ENCODE assay signal across 8 cellular contexts in the genomic region with DNA sequence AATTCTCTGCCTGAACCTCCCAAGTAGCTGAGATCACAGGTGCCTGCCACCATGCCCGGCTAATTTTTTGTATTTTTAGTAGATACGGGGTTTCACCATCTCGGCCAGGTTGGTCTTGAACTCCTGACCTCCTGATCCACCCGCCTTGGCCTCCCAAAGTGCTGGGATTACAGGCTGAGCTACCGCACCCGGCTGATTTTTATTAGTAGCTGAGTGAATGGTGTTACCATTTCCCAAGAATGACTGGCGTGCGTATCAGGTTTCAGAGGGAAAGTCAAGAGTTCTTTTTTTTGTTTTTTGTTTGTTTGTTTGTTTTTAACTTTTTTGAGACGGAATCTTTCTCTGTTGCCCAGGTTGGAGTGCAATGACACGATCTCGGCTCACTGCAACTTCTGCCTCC. TPM values are rescaled to one million over a fixed set of nuclear protein-coding genes. Genes with fewer than 3 reads are reported as not detected.
A peak's percentile ranks its signal among the peaks of the same experiment; 100 is the strongest.
DNase-seq lines count a peak whose midpoint lies in the region; ATAC-seq, FAIRE-seq and TF ChIP-seq lines count a peak whose summit lies in the region.
"Not testable (repeated sequence)": the region's sequence is repeated elsewhere in the genome, so short reads cannot be mapped to it uniquely, and the experiment has no call there.

No MANE protein-coding gene starts in this region.

- H3K36me3 Mint-ChIP-seq in activated CD8-positive, alpha-beta T cell treated with anti-CD3 and anti-CD28 coated beads, Interleukin-2, amount 10 ng/mL, durations not matched to agents 7 days and 5 days (ENCODE audit: low read depth), result peaks cover 52% of the 10 kb centered on the region
- H3K36me3 Mint-ChIP-seq in activated naive CD8-positive, alpha-beta T cell treated with anti-CD3 and anti-CD28 coated beads, Interleukin-2, amount 50 U/mL, for 24 hours (ENCODE audit: low read depth), result peaks cover 52% of the 10 kb centered on the region
- peaks cover 19% of the 10 kb centered on the region for H3K36me3 Mint-ChIP-seq in osteocyte (ENCODE audit: unreplicated experiment)

- H3K27me3 Mint-ChIP-seq in activated CD8-positive, alpha-beta T cell treated with anti-CD3 and anti-CD28 coated beads, Interleukin-2, amount 10 ng/mL, durations not matched to agents 7 days and 5 days (ENCODE audit: low read depth); activated naive CD8-positive, alpha-beta T cell treated with anti-CD3 and anti-CD28 coated beads, Interleukin-2, amount 50 U/mL, for 24 hours; osteocyte (ENCODE audit: unreplicated experiment): not testable (repeated sequence)

- peak overlapping the region; percentile 90 for H3K4me3 Mint-ChIP-seq in activated CD8-positive, alpha-beta T cell treated with anti-CD3 and anti-CD28 coated beads, Interleukin-2, amount 10 ng/mL, durations not matched to agents 7 days and 5 days
- peak overlapping the region; percentile 91 for H3K4me3 Mint-ChIP-seq in activated naive CD8-positive, alpha-beta T cell treated with anti-CD3 and anti-CD28 coated beads, Interleukin-2, amount 50 U/mL, for 24 hours
- H3K4me3 Mint-ChIP-seq in osteocyte (ENCODE audit: unreplicated experiment), result not testable (repeated sequence)

- not testable (repeated sequence) for FAIRE-seq in HepG2 (lab: Jason Lieb, UNC)

- H3K36me3 ChIP-seq in A673 (ENCODE audit: insufficient read depth, low read length, poor library complexity, severe bottlenecking), result peaks cover 40% of the 10 kb centered on the region
- peaks cover 17% of the 10 kb centered on the region for H3K36me3 ChIP-seq in GM06990 (ENCODE audit: control insufficient read depth, insufficient read depth, low read length)
- H3K36me3 ChIP-seq in KMS-11 (ENCODE audit: insufficient read depth), result not testable (repeated sequence)
- peaks cover 36% of the 10 kb centered on the region in 2 experiments for H3K36me3 ChIP-seq in SK-N-SH (replicated peaks in 1 of 2; ENCODE audit: control insufficient read depth in 1 of 2, insufficient read depth in 2 of 2, low read length in 1 of 2)
- peaks cover 17 to 42% of the 10 kb centered on the region in 2 experiments for H3K36me3 ChIP-seq in HepG2 (replicated peaks in 1 of 2; ENCODE audit: control insufficient read depth in 1 of 2, insufficient read depth in 2 of 2, low read length in 2 of 2)

- not testable (repeated sequence) for H3K27ac Mint-ChIP-seq in activated CD8-positive, alpha-beta T cell treated with anti-CD3 and anti-CD28 coated beads, Interleukin-2, amount 10 ng/mL, durations not matched to agents 7 days and 5 days
- H3K27ac Mint-ChIP-seq in activated naive CD8-positive, alpha-beta T cell treated with anti-CD3 and anti-CD28 coated beads, Interleukin-2, amount 50 U/mL, for 24 hours, result peak overlapping the region; percentile 49
- H3K27ac Mint-ChIP-seq in osteocyte (ENCODE audit: unreplicated experiment), result peak overlapping the region; percentile 23

- H3K4me3 ChIP-seq in A673 (ENCODE audit: low read depth, low read length, poor library complexity, severe bottlenecking) (peak overlapping the region; percentile 96), GM06990 (replicated peaks; ENCODE audit: low read depth, low read length) (peak overlapping the region; percentile 14), SK-N-SH (ENCODE audit: low read depth in 2 of 2, low read length in 1 of 2) (peak overlapping the region in 1 of 2 experiments; percentile 93; a peak in 1 of 4 replicates)
- not testable (repeated sequence) for H3K4me3 ChIP-seq in KMS-11 (IDR thresholded peaks at IDR 0.05; ENCODE audit: insufficient read depth, low read depth, low read length); HepG2 (replicated peaks in 1 of 3; ENCODE audit: insufficient read depth in 1 of 3, low read depth in 2 of 3, low read length in 3 of 3)

- intact Hi-C loops in A673 (cut with micrococcal nuclease; ENCODE audit: unreplicated experiment); HepG2 (cut with micrococcal nuclease; ENCODE audit: unreplicated experiment): not testable (repeated sequence)

- H3K4me1 Mint-ChIP-seq in activated CD8-positive, alpha-beta T cell treated with anti-CD3 and anti-CD28 coated beads, Interleukin-2, amount 10 ng/mL, durations not matched to agents 7 days and 5 days (ENCODE audit: low read depth), result peaks cover 39% of the 10 kb centered on the region
- H3K4me1 Mint-ChIP-seq in activated naive CD8-positive, alpha-beta T cell treated with anti-CD3 and anti-CD28 coated beads, Interleukin-2, amount 50 U/mL, for 24 hours, result peaks cover 40% of the 10 kb centered on the region
- peaks cover 33% of the 10 kb centered on the region for H3K4me1 Mint-ChIP-seq in osteocyte (ENCODE audit: unreplicated experiment)

- H3K9ac ChIP-seq in KMS-11; SK-N-SH; HepG2 (ENCODE audit: insufficient read depth, low read depth, low read length): not testable (repeated sequence)

- POLR2A ChIA-PET in A673 (lab: Charles Lee; ENCODE audit: low non-redundant PET); SK-N-SH (lab: Yijun Ruan, JAX); HepG2 (lab: Yijun Ruan, JAX): not testable (repeated sequence)
- POLR2A ChIA-PET in activated CD8-positive, alpha-beta T cell treated with anti-CD3 and anti-CD28 coated beads, Interleukin-2, amount 10 ng/mL, durations not matched to agents 7 days and 5 days (lab: Charles Lee), result interaction anchor here (0.6 to 2.5 kb wide), 2 partner anchors 239 to 410 kb away, joined by 4 to 15 read pairs; a partner anchor contains a TSS

- DNase-seq in A673 (ENCODE audit: low spot score); GM06990 (ENCODE audit: extremely low read depth, insufficient read length); SK-N-SH; activated CD8-positive, alpha-beta T cell treated with anti-CD3 and anti-CD28 coated beads, Interleukin-2, amount 10 ng/mL, durations not matched to agents 7 days and 5 days; activated naive CD8-positive, alpha-beta T cell treated with anti-CD3 and anti-CD28 coated beads, Interleukin-2, amount 50 U/mL, for 24 hours; HepG2 (ENCODE audit: low spot score); osteocyte (ENCODE audit: extremely low spot score, unreplicated experiment): not testable (repeated sequence)

- not testable (repeated sequence) for H3K27ac ChIP-seq in A673 (ENCODE audit: low read depth, low read length, poor library complexity, severe bottlenecking); KMS-11; SK-N-SH (ENCODE audit: low read depth in 2 of 2, low read length in 1 of 2); HepG2 (ENCODE audit: extremely low read length, insufficient read depth, low read length)

- not testable (repeated sequence) for H3K9me3 Mint-ChIP-seq in activated CD8-positive, alpha-beta T cell treated with anti-CD3 and anti-CD28 coated beads, Interleukin-2, amount 10 ng/mL, durations not matched to agents 7 days and 5 days (ENCODE audit: insufficient read depth); activated naive CD8-positive, alpha-beta T cell treated with anti-CD3 and anti-CD28 coated beads, Interleukin-2, amount 50 U/mL, for 24 hours; osteocyte (ENCODE audit: unreplicated experiment)

- H3K4me2 ChIP-seq in KMS-11 (peak overlapping the region; percentile 85; the same call in 1 of the 2 replicates), SK-N-SH (peak overlapping the region; percentile 81), HepG2 (ENCODE audit: low read depth, low read length) (peak overlapping the region; percentile 99; the same call in 1 of the 2 replicates)

- not testable (repeated sequence) for TF ChIP-seq POLR2A in HepG2 (IDR thresholded peaks at IDR 0.05; ENCODE audit: insufficient read depth in 1 of 2, low read depth in 2 of 2, low read length in 2 of 2)

- not testable (repeated sequence) for BruUV-seq in A673 (replicated peaks; lab: Mats Ljungman, UMichigan); HepG2 (replicated peaks; lab: Mats Ljungman, UMichigan)

- not testable (repeated sequence) for TF ChIP-seq CTCF in A673 (conservative IDR thresholded peaks at IDR 0.05; ENCODE audit: low read depth, low read length); GM06990 (IDR thresholded peaks at IDR 0.05; ENCODE audit: insufficient read depth, low read length, poor library complexity, severe bottlenecking); KMS-11 (conservative IDR thresholded peaks at IDR 0.05; ENCODE audit: low read depth, low read length); SK-N-SH (IDR thresholded peaks at IDR 0.05); HepG2 (CRISPR knock-in tag; IDR thresholded peaks at IDR 0.05); osteocyte (IDR thresholded peaks at IDR 0.05)

- not testable (repeated sequence) for ATAC-seq in activated CD8-positive, alpha-beta T cell treated with anti-CD3 and anti-CD28 coated beads, Interleukin-2, amount 10 ng/mL, durations not matched to agents 7 days and 5 days; activated naive CD8-positive, alpha-beta T cell treated with anti-CD3 and anti-CD28 coated beads, Interleukin-2, amount 50 U/mL, for 24 hours; HepG2

- CTCF ChIA-PET in A673 (lab: Charles Lee); HepG2 (lab: Yijun Ruan, JAX; ENCODE audit: low intra/inter-chr PET ratio, low total read pairs): not testable (repeated sequence)
- CTCF ChIA-PET in SK-N-SH (lab: Yijun Ruan, JAX), result interaction anchor here (1.6 to 1.9 kb wide), 3 partner anchors 15 to 335 kb away, joined by 4 to 6 read pairs (median 5); no protein-coding TSS in a partner anchor
- CTCF ChIA-PET in activated CD8-positive, alpha-beta T cell treated with anti-CD3 and anti-CD28 coated beads, Interleukin-2, amount 10 ng/mL, durations not matched to agents 7 days and 5 days (lab: Charles Lee), result interaction anchor here (1.0 to 3.4 kb wide), 3 partner anchors 12 to 239 kb away, joined by 4 to 28 read pairs (median 5); no protein-coding TSS in a partner anchor

- not testable (repeated sequence) for H4K20me1 ChIP-seq in KMS-11 (ENCODE audit: insufficient read depth); SK-N-SH (ENCODE audit: insufficient read depth); HepG2 (ENCODE audit: insufficient read depth, low read length)

- in situ Hi-C loops in HepG2 (cut with HindIII; ENCODE audit: extremely low pct_ligation_motif_present, low pct_unique_long_range_greater_than_20kb), result not testable (repeated sequence)

- not testable (repeated sequence) for H3K9me3 ChIP-seq in A673 (ENCODE audit: low read depth, low read length, poor library complexity, severe bottlenecking); SK-N-SH; HepG2 (ENCODE audit: low read length)

- not testable (repeated sequence) for H3K9me2 ChIP-seq in SK-N-SH

- H3K79me2 ChIP-seq in KMS-11 (ENCODE audit: insufficient read depth, low read depth) (peaks cover 40% of the 10 kb centered on the region), SK-N-SH (ENCODE audit: insufficient read depth) (peaks cover 89% of the 10 kb centered on the region), HepG2 (ENCODE audit: insufficient read depth, low read length) (peaks cover 43% of the 10 kb centered on the region)

- TF ChIP-seq EP300 in SK-N-SH (IDR thresholded peaks at IDR 0.05; ENCODE audit: borderline replicate concordance in 1 of 2, low read depth in 1 of 2, low read length in 1 of 2); HepG2 (IDR thresholded peaks at IDR 0.05; ENCODE audit: low read depth in 2 of 2, low read length in 2 of 2); HepG2 (CRISPR knock-in tag; IDR thresholded peaks at IDR 0.05; ENCODE audit: borderline replicate concordance): not testable (repeated sequence)

- WGBS in SK-N-SH (ENCODE audit: low lambda C conversion rate), result 95% methylated on average over 11 of the region's 11 CpGs
- WGBS in HepG2 (ENCODE audit: low lambda C conversion rate), result 94% methylated on average over 11 of the region's 11 CpGs

- not testable (repeated sequence) for H3K4me1 ChIP-seq in A673 (ENCODE audit: insufficient read depth, low read length, poor library complexity, severe bottlenecking); KMS-11 (ENCODE audit: low read depth, poor library complexity, severe bottlenecking); SK-N-SH (ENCODE audit: control insufficient read depth in 1 of 2, insufficient read depth in 2 of 2, low read depth in 1 of 2, low read length in 1 of 2)
- H3K4me1 ChIP-seq in HepG2 (ENCODE audit: insufficient read depth, low read length), result peaks cover 32% of the 10 kb centered on the region

- not testable (repeated sequence) for TF ChIP-seq RAD21 in SK-N-SH (IDR thresholded peaks at IDR 0.05; ENCODE audit: low read length); HepG2 (CRISPR knock-in tag; IDR thresholded peaks at IDR 0.05)

- not testable (repeated sequence) for H3K27me3 ChIP-seq in A673 (replicated peaks; ENCODE audit: insufficient read depth, low read depth, low read length, poor library complexity); GM06990 (replicated peaks; ENCODE audit: control insufficient read depth, insufficient read depth, low read length); KMS-11 (ENCODE audit: insufficient read depth, low read depth); SK-N-SH (ENCODE audit: insufficient read depth); HepG2 (ENCODE audit: control insufficient read depth in 1 of 2, insufficient read depth in 2 of 2, low read length in 2 of 2)

- not testable (repeated sequence) for H2AFZ ChIP-seq in KMS-11 (ENCODE audit: low read depth); SK-N-SH (ENCODE audit: low read depth); HepG2 (ENCODE audit: low read length)

- peaks cover 12% of the 10 kb centered on the region for H3F3A ChIP-seq in SK-N-SH (replicated peaks; ENCODE audit: insufficient read depth)

RNA-seq across cellular contexts. Expression of a gene that starts 1.6 kb away (rescaled TPM):
- total RNA-seq in A673 (2021) (49.5 and 53.4 TPM in 2 replicates), HepG2 (2016; rRNA removed; fragmentation: Illumina TruSeq; extraction: Trizol) (29.5 and 37.0 TPM in 2 replicates), osteocyte (19.3 and 21.6 TPM in 2 replicates)
- polyA plus RNA-seq in SK-N-SH (2012; rRNA removed) (25.8 and 32.0 TPM in 2 replicates), HepG2 (2011; rRNA removed) (21.1 and 22.2 TPM in 2 replicates)
- polyA plus RNA-seq in SK-N-SH (2012; cell fraction: cytosol; rRNA removed), result 16.2 and 19.1 TPM in 2 replicates
- polyA plus RNA-seq in SK-N-SH (2012; cell fraction: nucleus; rRNA removed), result 92.0 and 108 TPM in 2 replicates
- 10 to 100 TPM; 44.7 to 44.8 TPM for total RNA-seq in activated CD8-positive, alpha-beta T cell treated with anti-CD3 and anti-CD28 coated beads, Interleukin-2, amount 10 ng/mL, durations not matched to agents 7 days and 5 days
- 8.9 and 10.0 TPM in 2 replicates for total RNA-seq in HepG2 (2016; cell fraction: cytosol; rRNA removed; fragmentation: Illumina TruSeq; extraction: Trizol; ENCODE audit: low read depth)
- total RNA-seq in HepG2 (2016; cell fraction: insoluble cytoplasmic fraction; rRNA removed; fragmentation: Illumina TruSeq; extraction: Trizol), result 26.9 and 38.3 TPM in 2 replicates
- 15.6 and 16.1 TPM in 2 replicates for total RNA-seq in HepG2 (2016; cell fraction: membrane; rRNA removed; fragmentation: Illumina TruSeq; extraction: Trizol)
- total RNA-seq in HepG2 (2016; cell fraction: nucleus; rRNA removed; fragmentation: Illumina TruSeq; extraction: Trizol), result 35.7 and 44.5 TPM in 2 replicates
- 14.7 and 16.6 TPM in 2 replicates for polyA plus RNA-seq in HepG2 (2011; cell fraction: cytosol; rRNA removed)
- 51.9 and 61.7 TPM in 2 replicates for polyA plus RNA-seq in HepG2 (2011; cell fraction: nucleus; rRNA removed)
- 18.1 and 19.2 TPM in 2 replicates for polyA plus RNA-seq in HepG2 (2012)
- 2.9 and 3.0 TPM in 2 replicates for polyA plus RNA-seq in HepG2 (2016; cell fraction: cytosol; fragmentation: Illumina TruSeq; extraction: Trizol; ENCODE audit: low read depth)
- 28.1 and 28.8 TPM in 2 replicates for polyA plus RNA-seq in HepG2 (2016; cell fraction: insoluble cytoplasmic fraction; fragmentation: Illumina TruSeq; extraction: Trizol; ENCODE audit: low read depth)
- polyA plus RNA-seq in HepG2 (2016; cell fraction: membrane; fragmentation: Illumina TruSeq; extraction: Trizol; ENCODE audit: low read depth), result 6.4 and 7.9 TPM in 2 replicates
- 105 and 110 TPM in 2 replicates for polyA plus RNA-seq in HepG2 (2016; cell fraction: nucleus; fragmentation: Illumina TruSeq; extraction: Trizol; ENCODE audit: insufficient read depth, low read depth)
- 19.8 and 42.6 TPM in 2 replicates for polyA minus RNA-seq in HepG2 (2011; rRNA and poly(A)+ RNA removed; ENCODE audit: low replicate concordance)
- 6.6 and 12.3 TPM in 2 replicates for polyA minus RNA-seq in HepG2 (2011; cell fraction: cytosol; rRNA and poly(A)+ RNA removed)
- polyA minus RNA-seq in HepG2 (2011; cell fraction: nucleus; rRNA and poly(A)+ RNA removed), result 42.1 and 43.8 TPM in 2 replicates

RNA-seq across cellular contexts. Expression of a gene that starts 19.1 kb away (rescaled TPM):
- total RNA-seq in A673 (2021) (217 and 233 TPM in 2 replicates), HepG2 (2016; rRNA removed; fragmentation: Illumina TruSeq; extraction: Trizol) (202 and 240 TPM in 2 replicates), osteocyte (285 and 304 TPM in 2 replicates)
- polyA plus RNA-seq in SK-N-SH (2012; rRNA removed) (113 and 120 TPM in 2 replicates), HepG2 (2011; rRNA removed) (166 and 200 TPM in 2 replicates)
- polyA plus RNA-seq in SK-N-SH (2012; cell fraction: cytosol; rRNA removed), result 127 and 151 TPM in 2 replicates
- polyA plus RNA-seq in SK-N-SH (2012; cell fraction: nucleus; rRNA removed), result 37.4 and 39.7 TPM in 2 replicates
- total RNA-seq in activated CD8-positive, alpha-beta T cell treated with anti-CD3 and anti-CD28 coated beads, Interleukin-2, amount 10 ng/mL, durations not matched to agents 7 days and 5 days, result 100 to 1,000 TPM; 151 to 153 TPM
- 94.8 and 112 TPM in 2 replicates for total RNA-seq in HepG2 (2016; cell fraction: cytosol; rRNA removed; fragmentation: Illumina TruSeq; extraction: Trizol; ENCODE audit: low read depth)
- total RNA-seq in HepG2 (2016; cell fraction: insoluble cytoplasmic fraction; rRNA removed; fragmentation: Illumina TruSeq; extraction: Trizol), result 191 and 250 TPM in 2 replicates
- 262 and 272 TPM in 2 replicates for total RNA-seq in HepG2 (2016; cell fraction: membrane; rRNA removed; fragmentation: Illumina TruSeq; extraction: Trizol)
- 193 and 223 TPM in 2 replicates for total RNA-seq in HepG2 (2016; cell fraction: nucleus; rRNA removed; fragmentation: Illumina TruSeq; extraction: Trizol)
- polyA plus RNA-seq in HepG2 (2011; cell fraction: cytosol; rRNA removed), result 96.9 and 166 TPM in 2 replicates
- 44.3 and 60.5 TPM in 2 replicates for polyA plus RNA-seq in HepG2 (2011; cell fraction: nucleus; rRNA removed)
- polyA plus RNA-seq in HepG2 (2012), result 213 and 226 TPM in 2 replicates
- polyA plus RNA-seq in HepG2 (2016; cell fraction: cytosol; fragmentation: Illumina TruSeq; extraction: Trizol; ENCODE audit: low read depth), result 92.3 and 134 TPM in 2 replicates
- polyA plus RNA-seq in HepG2 (2016; cell fraction: insoluble cytoplasmic fraction; fragmentation: Illumina TruSeq; extraction: Trizol; ENCODE audit: low read depth), result 211 and 222 TPM in 2 replicates
- polyA plus RNA-seq in HepG2 (2016; cell fraction: membrane; fragmentation: Illumina TruSeq; extraction: Trizol; ENCODE audit: low read depth), result 206 and 232 TPM in 2 replicates
- 282 and 306 TPM in 2 replicates for polyA plus RNA-seq in HepG2 (2016; cell fraction: nucleus; fragmentation: Illumina TruSeq; extraction: Trizol; ENCODE audit: insufficient read depth, low read depth)
- polyA minus RNA-seq in HepG2 (2011; rRNA and poly(A)+ RNA removed; ENCODE audit: low replicate concordance), result 86.0 and 140 TPM in 2 replicates
- 111 and 124 TPM in 2 replicates for polyA minus RNA-seq in HepG2 (2011; cell fraction: cytosol; rRNA and poly(A)+ RNA removed)
- 70.8 and 82.7 TPM in 2 replicates for polyA minus RNA-seq in HepG2 (2011; cell fraction: nucleus; rRNA and poly(A)+ RNA removed)

RNA-seq across cellular contexts. Expression of a gene that starts 30.0 kb away (rescaled TPM):
- 62.0 and 68.3 TPM in 2 replicates for total RNA-seq in A673 (2021)
- 64.2 and 90.5 TPM in 2 replicates for polyA plus RNA-seq in SK-N-SH (2012; rRNA removed)
- polyA plus RNA-seq in SK-N-SH (2012; cell fraction: cytosol; rRNA removed), result 85.2 and 94.4 TPM in 2 replicates
- 157 and 172 TPM in 2 replicates for polyA plus RNA-seq in SK-N-SH (2012; cell fraction: nucleus; rRNA removed)
- 10 to 100 TPM; 70.2 to 73.6 TPM for total RNA-seq in activated CD8-positive, alpha-beta T cell treated with anti-CD3 and anti-CD28 coated beads, Interleukin-2, amount 10 ng/mL, durations not matched to agents 7 days and 5 days
- total RNA-seq in HepG2 (2016; rRNA removed; fragmentation: Illumina TruSeq; extraction: Trizol), result 37.4 and 45.1 TPM in 2 replicates
- total RNA-seq in HepG2 (2016; cell fraction: cytosol; rRNA removed; fragmentation: Illumina TruSeq; extraction: Trizol; ENCODE audit: low read depth), result 6.1 and 6.7 TPM in 2 replicates
- total RNA-seq in HepG2 (2016; cell fraction: insoluble cytoplasmic fraction; rRNA removed; fragmentation: Illumina TruSeq; extraction: Trizol), result 35.8 and 45.7 TPM in 2 replicates
- 12.7 and 13.4 TPM in 2 replicates for total RNA-seq in HepG2 (2016; cell fraction: membrane; rRNA removed; fragmentation: Illumina TruSeq; extraction: Trizol)
- total RNA-seq in HepG2 (2016; cell fraction: nucleus; rRNA removed; fragmentation: Illumina TruSeq; extraction: Trizol), result 21.2 TPM in 2 replicates
- polyA plus RNA-seq in HepG2 (2011; rRNA removed), result 18.7 and 20.1 TPM in 2 replicates
- polyA plus RNA-seq in HepG2 (2011; cell fraction: cytosol; rRNA removed), result 13.7 and 16.6 TPM in 2 replicates
- polyA plus RNA-seq in HepG2 (2011; cell fraction: nucleus; rRNA removed), result 34.5 and 45.8 TPM in 2 replicates
- 20.4 and 24.1 TPM in 2 replicates for polyA plus RNA-seq in HepG2 (2012)
- polyA plus RNA-seq in HepG2 (2016; cell fraction: cytosol; fragmentation: Illumina TruSeq; extraction: Trizol; ENCODE audit: low read depth), result 5.1 and 5.6 TPM in 2 replicates
- 50.2 and 53.5 TPM in 2 replicates for polyA plus RNA-seq in HepG2 (2016; cell fraction: insoluble cytoplasmic fraction; fragmentation: Illumina TruSeq; extraction: Trizol; ENCODE audit: low read depth)
- polyA plus RNA-seq in HepG2 (2016; cell fraction: membrane; fragmentation: Illumina TruSeq; extraction: Trizol; ENCODE audit: low read depth), result 10.5 and 10.8 TPM in 2 replicates
- 37.5 and 40.1 TPM in 2 replicates for polyA plus RNA-seq in HepG2 (2016; cell fraction: nucleus; fragmentation: Illumina TruSeq; extraction: Trizol; ENCODE audit: insufficient read depth, low read depth)
- polyA minus RNA-seq in HepG2 (2011; rRNA and poly(A)+ RNA removed; ENCODE audit: low replicate concordance), result 6.3 and 19.6 TPM in 2 replicates
- polyA minus RNA-seq in HepG2 (2011; cell fraction: cytosol; rRNA and poly(A)+ RNA removed), result 5.5 and 6.0 TPM in 2 replicates
- polyA minus RNA-seq in HepG2 (2011; cell fraction: nucleus; rRNA and poly(A)+ RNA removed), result 15.8 and 17.0 TPM in 2 replicates
- total RNA-seq in osteocyte, result 45.8 and 47.6 TPM in 2 replicates

RNA-seq across cellular contexts. Expression of a gene that starts 30.1 kb away (rescaled TPM):
- total RNA-seq in A673 (2021) (44.9 and 45.9 TPM in 2 replicates), HepG2 (2016; rRNA removed; fragmentation: Illumina TruSeq; extraction: Trizol) (58.8 and 88.6 TPM in 2 replicates), osteocyte (29.5 and 29.7 TPM in 2 replicates)
- polyA plus RNA-seq in SK-N-SH (2012; rRNA removed) (22.4 and 39.6 TPM in 2 replicates), HepG2 (2011; rRNA removed) (24.6 and 35.8 TPM in 2 replicates)
- 40.4 and 41.3 TPM in 2 replicates for polyA plus RNA-seq in SK-N-SH (2012; cell fraction: cytosol; rRNA removed)
- 14.8 and 31.8 TPM in 2 replicates for polyA plus RNA-seq in SK-N-SH (2012; cell fraction: nucleus; rRNA removed)
- 10 to 100 TPM; 42.9 to 47.0 TPM for total RNA-seq in activated CD8-positive, alpha-beta T cell treated with anti-CD3 and anti-CD28 coated beads, Interleukin-2, amount 10 ng/mL, durations not matched to agents 7 days and 5 days
- total RNA-seq in HepG2 (2016; cell fraction: cytosol; rRNA removed; fragmentation: Illumina TruSeq; extraction: Trizol; ENCODE audit: low read depth), result 15.1 and 15.3 TPM in 2 replicates
- total RNA-seq in HepG2 (2016; cell fraction: insoluble cytoplasmic fraction; rRNA removed; fragmentation: Illumina TruSeq; extraction: Trizol), result 59.9 and 91.7 TPM in 2 replicates
- total RNA-seq in HepG2 (2016; cell fraction: membrane; rRNA removed; fragmentation: Illumina TruSeq; extraction: Trizol), result 10.1 and 11.7 TPM in 2 replicates
- 31.6 and 37.7 TPM in 2 replicates for total RNA-seq in HepG2 (2016; cell fraction: nucleus; rRNA removed; fragmentation: Illumina TruSeq; extraction: Trizol)
- polyA plus RNA-seq in HepG2 (2011; cell fraction: cytosol; rRNA removed), result 18.5 and 28.8 TPM in 2 replicates
- polyA plus RNA-seq in HepG2 (2011; cell fraction: nucleus; rRNA removed), result 9.9 and 10.3 TPM in 2 replicates
- 25.9 and 38.9 TPM in 2 replicates for polyA plus RNA-seq in HepG2 (2012)
- polyA plus RNA-seq in HepG2 (2016; cell fraction: cytosol; fragmentation: Illumina TruSeq; extraction: Trizol; ENCODE audit: low read depth), result 2.0 and 2.1 TPM in 2 replicates
- 54.9 and 61.2 TPM in 2 replicates for polyA plus RNA-seq in HepG2 (2016; cell fraction: insoluble cytoplasmic fraction; fragmentation: Illumina TruSeq; extraction: Trizol; ENCODE audit: low read depth)
- 4.9 and 5.3 TPM in 2 replicates for polyA plus RNA-seq in HepG2 (2016; cell fraction: membrane; fragmentation: Illumina TruSeq; extraction: Trizol; ENCODE audit: low read depth)
- polyA plus RNA-seq in HepG2 (2016; cell fraction: nucleus; fragmentation: Illumina TruSeq; extraction: Trizol; ENCODE audit: insufficient read depth, low read depth), result 35.7 and 38.8 TPM in 2 replicates
- 23.9 and 24.4 TPM in 2 replicates for polyA minus RNA-seq in HepG2 (2011; rRNA and poly(A)+ RNA removed; ENCODE audit: low replicate concordance)
- 17.9 and 24.5 TPM in 2 replicates for polyA minus RNA-seq in HepG2 (2011; cell fraction: cytosol; rRNA and poly(A)+ RNA removed)
- 25.1 and 33.9 TPM in 2 replicates for polyA minus RNA-seq in HepG2 (2011; cell fraction: nucleus; rRNA and poly(A)+ RNA removed)
